In genomic region chr2:24971300-24971549, GRCh38 we compare ENCODE assay signal across 8 cellular contexts. TPM values are rescaled to one million over a fixed set of nuclear protein-coding genes. Genes with fewer than 3 reads are reported as not detected.
DNase-seq lines count a peak whose midpoint lies in the region; ATAC-seq, FAIRE-seq and TF ChIP-seq lines count a peak whose summit lies in the region.

No MANE protein-coding gene starts in this region.

- CTCF ChIA-PET in CD8-positive, alpha-beta memory T cell (lab: Charles Lee): no interaction called here
- CTCF ChIA-PET in GM10248 (lab: Yijun Ruan, JAX): no interaction called here

- H3K4me1 ChIP-seq in CD8-positive, alpha-beta memory T cell (ENCODE audit: insufficient read depth, low read length): peaks cover 13% of the 10 kb centered on the region
- no peaks in the 10 kb centered on the region for H3K4me1 ChIP-seq in kidney (ENCODE audit: control insufficient read depth in 1 of 2, insufficient read depth in 1 of 2, low read depth in 1 of 2, low read length in 2 of 2)

- peaks cover 5 to 26% (median 5%) of the 10 kb centered on the region in 3 donors for H3K36me3 Mint-ChIP-seq in CD8-positive, alpha-beta memory T cell
- H3K36me3 Mint-ChIP-seq in stimulated activated memory B cell treated with anti-CD40 and anti-IgM and Interleukin-4, amounts not matched to agents 10 μg/mL and 1 μg/mL and 100 μg/mL, for 72 hours: peaks cover 4% of the 10 kb centered on the region

- TF ChIP-seq CTCF in HL-60 (IDR thresholded peaks at IDR 0.05; ENCODE audit: insufficient read depth, low read length) (no peak), astrocyte of the spinal cord (IDR thresholded peaks at IDR 0.05; ENCODE audit: low read depth, low read length) (no peak), kidney (IDR thresholded peaks at IDR 0.05; ENCODE audit: borderline replicate concordance, extremely low read depth, insufficient read depth) (no peak), GM10248 (IDR thresholded peaks at IDR 0.05; ENCODE audit: control extremely low read depth, extremely low read depth, low read depth, missing control alignments) (no peak)

- no peaks in the 10 kb centered on the region for H3K9me3 Mint-ChIP-seq in CD8-positive, alpha-beta memory T cell
- H3K9me3 Mint-ChIP-seq in stimulated activated memory B cell treated with anti-CD40 and anti-IgM and Interleukin-4, amounts not matched to agents 10 μg/mL and 1 μg/mL and 100 μg/mL, for 72 hours: no peaks in the 10 kb centered on the region

- H3K27me3 Mint-ChIP-seq in CD8-positive, alpha-beta memory T cell: peaks cover 0 to 2% of the 10 kb centered on the region in 2 donors
- no peaks in the 10 kb centered on the region for H3K27me3 Mint-ChIP-seq in stimulated activated memory B cell treated with anti-CD40 and anti-IgM and Interleukin-4, amounts not matched to agents 10 μg/mL and 1 μg/mL and 100 μg/mL, for 72 hours

- peak; percentile 2 for ATAC-seq in stimulated activated memory B cell treated with anti-CD40 and anti-IgM and Interleukin-4, amounts not matched to agents 10 μg/mL and 1 μg/mL and 100 μg/mL, for 72 hours

- no peaks in the 10 kb centered on the region for H3K27me3 ChIP-seq in CD8-positive, alpha-beta memory T cell (ENCODE audit: insufficient read depth, low read length, poor library complexity, severe bottlenecking)
- H3K27me3 ChIP-seq in HL-60 (ENCODE audit: insufficient read depth, poor library complexity, severe bottlenecking): no peaks in the 10 kb centered on the region

- intact Hi-C loops in kidney (cut with DNase I): loop anchor here (10.0 kb wide), 1 partner anchor 164 kb away; no protein-coding TSS in a partner anchor

- H3K4me1 Mint-ChIP-seq in CD8-positive, alpha-beta memory T cell: peaks cover 22 to 36% (median 27%) of the 10 kb centered on the region in 3 donors
- H3K4me1 Mint-ChIP-seq in stimulated activated memory B cell treated with anti-CD40 and anti-IgM and Interleukin-4, amounts not matched to agents 10 μg/mL and 1 μg/mL and 100 μg/mL, for 72 hours: peaks cover 22% of the 10 kb centered on the region

- H3K4me3 Mint-ChIP-seq in CD8-positive, alpha-beta memory T cell: peak overlapping the region; percentile 94 to 98 (median 98)
- H3K4me3 Mint-ChIP-seq in stimulated activated memory B cell treated with anti-CD40 and anti-IgM and Interleukin-4, amounts not matched to agents 10 μg/mL and 1 μg/mL and 100 μg/mL, for 72 hours: peak overlapping the region; percentile 96

- H3K36me3 ChIP-seq in CD8-positive, alpha-beta memory T cell (ENCODE audit: insufficient read depth, low read length): no peaks in the 10 kb centered on the region
- peaks cover 5 to 9% of the 10 kb centered on the region in 2 donors for H3K36me3 ChIP-seq in kidney (ENCODE audit: control insufficient read depth in 1 of 2, insufficient read depth in 2 of 2, low read length in 2 of 2)

- POLR2A ChIA-PET in CD8-positive, alpha-beta memory T cell (lab: Charles Lee): interaction anchor here (1.2 kb wide), 1 partner anchor 52 kb away, joined by 3 read pairs; no protein-coding TSS in a partner anchor
- POLR2A ChIA-PET in GM10248 (lab: Yijun Ruan, JAX): no interaction called here

- FAIRE-seq in kidney (lab: Jason Lieb, UNC): no peak

- H3K9ac ChIP-seq in kidney (ENCODE audit: low read length in 2 of 2): peak overlapping the region; percentile 91 to 96

- peak overlapping the region; percentile 64 for H3K4me3 ChIP-seq in CD8-positive, alpha-beta memory T cell (ENCODE audit: low read length)
- H3K4me3 ChIP-seq in HL-60 (replicated peaks; ENCODE audit: insufficient read depth, low read length) (peak overlapping the region; percentile 83), astrocyte of the spinal cord (ENCODE audit: low read depth, low read length) (peak overlapping the region; percentile 85), kidney (ENCODE audit: low read length in 2 of 2) (peak overlapping the region; percentile 74 to 92)

- DNase-seq in CD8-positive, alpha-beta memory T cell: no peak
- DNase-seq in HL-60 (ENCODE audit: low read depth in 1 of 2, low spot score in 1 of 2) (peak in 1 of 2 experiments; percentile 37), astrocyte of the spinal cord (ENCODE audit: low read depth, low spot score) (no peak), kidney (no peak), NCI-H128 (lab: John Stamatoyannopoulos, UW; ENCODE audit: unreplicated experiment) (no peak), GM10248 (ENCODE audit: extremely low spot score) (no peak), RKO (ENCODE audit: low spot score) (no peak)

- H3K27ac Mint-ChIP-seq in CD8-positive, alpha-beta memory T cell: peak overlapping the region; percentile 99 to 100 (median 100)
- peak overlapping the region; percentile 100 for H3K27ac Mint-ChIP-seq in stimulated activated memory B cell treated with anti-CD40 and anti-IgM and Interleukin-4, amounts not matched to agents 10 μg/mL and 1 μg/mL and 100 μg/mL, for 72 hours

- peak overlapping the region; percentile 99 for H3K27ac ChIP-seq in CD8-positive, alpha-beta memory T cell (ENCODE audit: low read depth, low read length)
- H3K27ac ChIP-seq in HL-60 (replicated peaks): peak overlapping the region; percentile 95
- peak overlapping the region; percentile 94 to 99 for H3K27ac ChIP-seq in kidney (ENCODE audit: low read depth in 2 of 2, low read length in 2 of 2)

- no peaks in the 10 kb centered on the region for H3K9me3 ChIP-seq in CD8-positive, alpha-beta memory T cell (ENCODE audit: low read length)
- no peaks in the 10 kb centered on the region for H3K9me3 ChIP-seq in kidney (ENCODE audit: control insufficient read depth in 1 of 2, low read length in 2 of 2)

- in situ Hi-C loops in astrocyte of the spinal cord (cut with HindIII; ENCODE audit: low sequenced_read_pairs): no loop called here

RNA-seq across cellular contexts. Expression of gene DNAJC27, which starts 0.5 kb away (rescaled TPM):
- total RNA-seq in CD8-positive, alpha-beta memory T cell: 1 to 10 TPM; 4.4 to 4.7 TPM
- 2.8 TPM for polyA plus RNA-seq in CD8-positive, alpha-beta memory T cell
- 11.4 TPM for total RNA-seq in kidney
- 3.2 TPM for polyA plus RNA-seq in kidney (ENCODE audit: insufficient read depth, low read depth, low replicate concordance)

RNA-seq across cellular contexts. Expression of gene ADCY3, which starts 51.2 kb away (rescaled TPM):
- 10 to 100 TPM; 90.9 to 95.4 TPM for total RNA-seq in CD8-positive, alpha-beta memory T cell
- polyA plus RNA-seq in CD8-positive, alpha-beta memory T cell: 8.8 TPM
- 44.6 TPM for total RNA-seq in kidney
- polyA plus RNA-seq in kidney (ENCODE audit: insufficient read depth, low read depth, low replicate concordance): 21.1 TPM
